22 cellular contexts compared by ENCODE assay signal in the genomic region with DNA sequence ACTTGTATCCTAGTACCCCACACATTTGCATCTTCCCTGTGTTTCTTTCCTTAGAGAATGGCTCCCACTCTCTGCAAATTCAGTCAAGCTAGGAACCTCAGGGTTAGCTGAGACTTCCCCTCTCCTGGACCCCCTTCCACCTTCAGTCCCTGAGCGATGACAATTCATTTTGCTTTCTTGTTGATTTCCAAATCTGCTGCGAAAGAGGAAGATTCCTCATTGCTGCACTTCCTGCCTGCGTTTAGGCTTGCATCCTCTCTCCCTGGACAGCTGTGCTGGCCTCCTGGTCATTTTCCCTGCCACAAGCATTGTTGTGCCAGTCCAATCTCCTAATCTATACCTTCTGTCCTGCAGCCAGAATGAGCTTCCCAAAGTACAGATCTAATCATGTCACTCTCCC. TPM values are rescaled to one million over a fixed set of nuclear protein-coding genes. Genes with fewer than 3 reads are reported as not detected.
"Had no signal": no experiment of that assay in that cellular context is flagged by ENCODE, and none has a peak within 500 bp of the region (broad histone marks: within the 10 kb centered on the region; RNA-seq: fewer than 3 reads in every experiment).

No MANE protein-coding gene starts in this region.

- DNase-seq: activated CD4-positive, alpha-beta T cell treated with anti-CD3 and anti-CD28 coated beads for 1 hour; activated gamma-delta T cell treated with Interleukin-2 at 50 U/mL for 16 hours; activated T-cell treated with anti-CD3 and anti-CD28 coated beads, Interleukin-2, amount 50 U/mL, for 72 hours; cortex of kidney; effector CD4-positive, alpha-beta T cell; gastrocnemius medialis; head of caudate nucleus; lower lobe of right lung; natural killer cell; pancreas; stimulated activated CD4-positive, alpha-beta T cell treated with anti-CD3 and anti-CD28 coated beads, Interleukin-4, amount 100 ng/mL, for 1 hour; stimulated activated naive CD8-positive, alpha-beta T cell treated with anti-CD3 and anti-CD28 coated beads, Interleukin-15, amount 100 ng/mL, for 72 hours; transverse colon; WERI-Rb-1 had no signal

- H3K36me3 ChIP-seq: adrenal gland, breast epithelium, gastrocnemius medialis, lower lobe of right lung, pancreas, suprapubic skin, transverse colon, vagina, WERI-Rb-1 had no signal

- H3K4me1 Mint-ChIP-seq: natural killer cell; stimulated activated naive CD8-positive, alpha-beta T cell treated with anti-CD3 and anti-CD28 coated beads, Interleukin-15, amount 100 ng/mL, for 72 hours had no signal

- H3K9me3 ChIP-seq: adrenal gland, breast epithelium, gastrocnemius medialis, lower lobe of right lung, pancreas, suprapubic skin, transverse colon, vagina had no signal

- H3K4me2 ChIP-seq: smooth muscle cell had no signal

- H3K4me3 ChIP-seq: adrenal gland, breast epithelium, gastrocnemius medialis, lower lobe of right lung, pancreas, smooth muscle cell, suprapubic skin, transverse colon, vagina had no signal

- H3K9me3 Mint-ChIP-seq: natural killer cell had no signal

- H3K27ac ChIP-seq: breast epithelium, gastrocnemius medialis, lower lobe of right lung, pancreas, suprapubic skin, transverse colon, vagina, WERI-Rb-1 had no signal

- H3K4me3 Mint-ChIP-seq: activated T-cell treated with anti-CD3 and anti-CD28 coated beads, Interleukin-2, amount 50 U/mL, for 72 hours; natural killer cell; stimulated activated naive CD8-positive, alpha-beta T cell treated with anti-CD3 and anti-CD28 coated beads, Interleukin-15, amount 100 ng/mL, for 72 hours had no signal

- H3K27me3 ChIP-seq: adrenal gland, pancreas, transverse colon, vagina had no signal

- ATAC-seq: activated naive CD4-positive, alpha-beta T cell treated with anti-CD3 and anti-CD28 coated beads, Interleukin-2, amount 50 U/mL, for 72 hours; activated T-cell treated with anti-CD3 and anti-CD28 coated beads, Interleukin-2, amount 50 U/mL, for 72 hours; esophagus mucosa; gastrocnemius medialis; natural killer cell; pancreas; sciatic nerve; stimulated activated naive CD8-positive, alpha-beta T cell treated with anti-CD3 and anti-CD28 coated beads, Interleukin-15, amount 100 ng/mL, for 72 hours had no signal

- H3K4me1 ChIP-seq: adrenal gland, breast epithelium, gastrocnemius medialis, lower lobe of right lung, pancreas, suprapubic skin, vagina had no signal

- H3K27ac Mint-ChIP-seq: activated naive CD4-positive, alpha-beta T cell treated with anti-CD3 and anti-CD28 coated beads, Interleukin-2, amount 50 U/mL, for 72 hours; activated T-cell treated with anti-CD3 and anti-CD28 coated beads, Interleukin-2, amount 50 U/mL, for 72 hours; natural killer cell; stimulated activated naive CD8-positive, alpha-beta T cell treated with anti-CD3 and anti-CD28 coated beads, Interleukin-15, amount 100 ng/mL, for 72 hours had no signal

- H3K36me3 Mint-ChIP-seq: natural killer cell had no signal

RNA-seq across cellular contexts. Expression of a gene that starts 12.3 kb away (rescaled TPM):
- total RNA-seq: smooth muscle cell had no signal
